In the genomic region with DNA sequence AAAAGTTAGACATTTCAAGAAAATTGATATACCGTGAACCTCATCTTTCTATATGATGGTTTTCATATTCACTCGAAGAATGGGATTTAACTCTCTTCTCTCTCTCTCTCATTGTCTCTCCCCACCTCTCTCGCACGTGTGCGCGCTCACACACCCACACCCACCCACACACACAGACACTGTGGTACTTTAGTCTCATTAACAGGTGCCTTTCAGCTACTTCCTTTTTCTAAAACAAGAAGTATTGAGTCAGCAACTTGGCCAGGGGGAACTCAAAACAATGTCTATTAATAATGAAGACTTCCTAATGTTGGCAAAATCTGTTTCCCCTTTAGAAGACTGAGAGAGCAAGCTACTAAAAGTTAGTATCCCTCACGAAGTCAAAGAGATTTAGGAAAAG, we compare ENCODE assay signal across 9 cellular contexts.
A peak's percentile ranks its signal among the peaks of the same experiment; 100 is the strongest.
DNase-seq lines count a peak whose midpoint lies in the region; ATAC-seq and TF ChIP-seq lines count a peak whose summit lies in the region.
"Had no signal": no experiment of that assay in that cellular context is flagged by ENCODE, and none has a peak within 500 bp of the region (broad histone marks: within the 10 kb centered on the region; RNA-seq: fewer than 3 reads in every experiment).

No MANE protein-coding gene starts in this region.

- no peaks in the 10 kb centered on the region for H3K9me3 Mint-ChIP-seq in mesothelial cell of epicardium
- H3K9me3 Mint-ChIP-seq in osteocyte (ENCODE audit: unreplicated experiment), result no peaks in the 10 kb centered on the region

- H3K36me3 ChIP-seq in right atrium auricular region, result no peaks in the 10 kb centered on the region
- no peaks in the 10 kb centered on the region for H3K36me3 ChIP-seq in upper lobe of left lung

- H3K9me3 ChIP-seq in right atrium auricular region (no peaks in the 10 kb centered on the region), upper lobe of left lung (no peaks in the 10 kb centered on the region)

- no peak overlapping the region for H3K4me3 ChIP-seq in right atrium auricular region
- H3K4me3 ChIP-seq in upper lobe of left lung, result no peak overlapping the region
- no peak overlapping the region for H3K4me3 ChIP-seq in lower leg skin (ENCODE audit: low read depth, poor library complexity, severe bottlenecking)

- peaks cover 0 to 12% of the 10 kb centered on the region in 2 donors for H3K4me1 ChIP-seq in right atrium auricular region
- peaks cover 0 to 24% (median 7%) of the 10 kb centered on the region in 4 donors for H3K4me1 ChIP-seq in upper lobe of left lung

- TF ChIP-seq EP300 in upper lobe of left lung (IDR thresholded peaks at IDR 0.05), result no peak

- H3K27me3 Mint-ChIP-seq in mesothelial cell of epicardium (ENCODE audit: low read depth), result no peaks in the 10 kb centered on the region
- no peaks in the 10 kb centered on the region for H3K27me3 Mint-ChIP-seq in osteocyte (ENCODE audit: unreplicated experiment)

- H3K4me1 Mint-ChIP-seq in mesothelial cell of epicardium (peaks cover 19% of the 10 kb centered on the region), osteocyte (ENCODE audit: unreplicated experiment) (peaks cover 8% of the 10 kb centered on the region)

- peak; percentile 70 for ATAC-seq in Right ventricle myocardium superior (ENCODE audit: poor library complexity)
- peak; percentile 50 for ATAC-seq in HG03064 (IDR thresholded peaks at IDR 0.05; ENCODE audit: low read depth, unreplicated experiment)
- ATAC-seq in upper lobe of left lung (ENCODE audit: low FRiP score in 2 of 2), result peak in 1 of 2 donors; percentile 76

- no peak for TF ChIP-seq CTCF in right atrium auricular region (IDR thresholded peaks at IDR 0.05)
- no peak for TF ChIP-seq CTCF in upper lobe of left lung (IDR thresholded peaks at IDR 0.05)
- no peak for TF ChIP-seq CTCF in mesothelial cell of epicardium (IDR thresholded peaks at IDR 0.05; ENCODE audit: unreplicated experiment)
- no peak for TF ChIP-seq CTCF in lower leg skin (IDR thresholded peaks at IDR 0.05)
- TF ChIP-seq CTCF in osteocyte (IDR thresholded peaks at IDR 0.05), result no peak

- no peak overlapping the region for H3K4me3 Mint-ChIP-seq in mesothelial cell of epicardium
- H3K4me3 Mint-ChIP-seq in osteocyte (ENCODE audit: unreplicated experiment), result no peak overlapping the region

- DNase-seq in Right ventricle myocardium superior, result no peak
- DNase-seq in right atrium auricular region (ENCODE audit: low spot score), result no peak
- peak; percentile 24 for DNase-seq in UCSD-AML1 (lab: John Stamatoyannopoulos, UW; ENCODE audit: unreplicated experiment)
- no peak for DNase-seq in upper lobe of left lung
- no peak for DNase-seq in mesothelial cell of epicardium (ENCODE audit: low spot score in 2 of 2, unreplicated experiment in 2 of 2)
- no peak for DNase-seq in lower leg skin (ENCODE audit: low spot score in 2 of 2)
- DNase-seq in osteocyte (ENCODE audit: extremely low spot score, unreplicated experiment), result no peak
- DNase-seq: stimulated activated CD4-positive, alpha-beta T cell treated with anti-CD3 and anti-CD28 coated beads, Interleukin-12 subunit alpha, Interleukin-12 subunit beta, amount 100 ng/mL, for 4 hours had no signal

- H3K36me3 Mint-ChIP-seq in mesothelial cell of epicardium (no peaks in the 10 kb centered on the region), osteocyte (ENCODE audit: unreplicated experiment) (no peaks in the 10 kb centered on the region)

- H3K27me3 ChIP-seq in right atrium auricular region, result no peaks in the 10 kb centered on the region
- H3K27me3 ChIP-seq in upper lobe of left lung, result no peaks in the 10 kb centered on the region

- H3K27ac ChIP-seq in right atrium auricular region (no peak overlapping the region), upper lobe of left lung (peak overlapping the region; percentile 31 to 53 (median 48))

- intact Hi-C loops in Right ventricle myocardium superior (cut with DNase I) (no loop called here), lower leg skin (cut with DNase I; ENCODE audit: low total_unique reads) (no loop called here)

- 38 to 53% methylated on average over 7 of the region's 7 CpGs for WGBS in upper lobe of left lung, 2 donors
- 64 to 69% methylated on average over 7 of the region's 7 CpGs for WGBS in lower leg skin, 2 donors

- no peak overlapping the region for H3K27ac Mint-ChIP-seq in mesothelial cell of epicardium
- no peak overlapping the region for H3K27ac Mint-ChIP-seq in osteocyte (ENCODE audit: unreplicated experiment)

- no peak for TF ChIP-seq POLR2A in upper lobe of left lung (IDR thresholded peaks at IDR 0.05)
- TF ChIP-seq POLR2A in lower leg skin (IDR thresholded peaks at IDR 0.05), result no peak

Comparison
In these comparisons a context has a peak if more than half of its experiments do, and no peak if none do; other contexts are left out.
1. H3K27ac ChIP-seq: peak in upper lobe of left lung (4 of 4); none in right atrium auricular region (0 of 2).